8 cellular contexts compared by ENCODE assay signal in the genomic region with DNA sequence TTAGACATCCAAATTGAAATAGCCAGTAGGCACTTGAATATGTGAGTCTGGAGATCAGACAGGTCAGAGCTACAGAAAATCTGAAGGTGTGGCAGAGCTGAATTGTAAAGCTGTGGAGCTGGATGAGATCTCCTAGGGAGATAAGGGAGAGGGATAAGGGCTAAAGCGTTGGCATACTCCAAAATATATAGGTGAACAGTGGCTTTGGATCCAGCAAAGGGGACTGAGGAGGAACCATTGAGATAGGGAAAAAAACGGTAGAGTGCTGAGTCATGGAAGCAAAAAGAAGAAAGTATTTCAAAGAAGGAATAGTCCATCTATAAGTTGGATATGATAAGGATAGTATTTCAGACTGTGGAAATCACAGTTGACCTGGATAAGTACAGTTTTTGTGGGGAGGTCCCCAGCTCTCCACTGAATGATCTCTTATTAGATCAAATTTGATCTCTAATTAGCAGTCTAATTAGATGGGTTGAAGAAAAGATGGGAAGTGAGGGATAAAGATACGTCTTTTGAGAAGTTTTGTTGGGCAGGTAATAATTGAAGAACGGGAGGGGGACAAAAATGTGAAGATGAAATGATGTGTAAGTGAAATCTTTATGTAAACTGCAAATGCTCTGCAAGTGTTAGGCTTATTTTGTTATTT. TPM values are rescaled to one million over a fixed set of nuclear protein-coding genes. Genes with fewer than 3 reads are reported as not detected.
DNase-seq lines count a peak whose midpoint lies in the region; ATAC-seq and TF ChIP-seq lines count a peak whose summit lies in the region.

No MANE protein-coding gene starts in this region.

- H3K27ac ChIP-seq in duodenal mucosa (ENCODE audit: low read depth, low read length): no peak overlapping the region
- peak overlapping the region; percentile 81 for H3K27ac ChIP-seq in muscle layer of duodenum (ENCODE audit: low read length)

- H3K9me3 ChIP-seq in BE2C: no peaks in the 10 kb centered on the region
- no peaks in the 10 kb centered on the region for H3K9me3 ChIP-seq in duodenal mucosa (ENCODE audit: control insufficient read depth in 1 of 2, low read length in 2 of 2)
- no peaks in the 10 kb centered on the region for H3K9me3 ChIP-seq in muscle layer of duodenum (ENCODE audit: control insufficient read depth in 1 of 2, low read length in 2 of 2)

- H3K27me3 ChIP-seq in BE2C: no peaks in the 10 kb centered on the region
- no peaks in the 10 kb centered on the region for H3K27me3 ChIP-seq in duodenal mucosa (ENCODE audit: control insufficient read depth in 1 of 2, insufficient read depth in 2 of 2, low read length in 2 of 2)
- no peaks in the 10 kb centered on the region for H3K27me3 ChIP-seq in muscle layer of duodenum (ENCODE audit: low read depth, low read length)

- no peak for DNase-seq in BE2C
- no peak for DNase-seq in LNCaP clone FGC (ENCODE audit: low read depth)
- no peak for DNase-seq in OCI-M2 (lab: John Stamatoyannopoulos, UW; ENCODE audit: unreplicated experiment)
- no peak for DNase-seq in SIG-M5 (lab: John Stamatoyannopoulos, UW)
- no peak for DNase-seq in NCI-H1694 treated with DMSO at 0.1 percent for 48 hours (lab: John Stamatoyannopoulos, UW)

- peak overlapping the region; percentile 75 to 80 for H3K9ac ChIP-seq in duodenal mucosa (ENCODE audit: low read depth in 1 of 2, low read length in 2 of 2)

- H3K4me3 ChIP-seq in BE2C (ENCODE audit: low read depth, low read length): peak overlapping the region; percentile 98
- H3K4me3 ChIP-seq in LNCaP clone FGC (ENCODE audit: low read depth, low read length): peak overlapping the region; percentile 99
- peak overlapping the region; percentile 97 to 99 for H3K4me3 ChIP-seq in duodenal mucosa (ENCODE audit: low read depth in 1 of 2, low read length in 2 of 2)
- H3K4me3 ChIP-seq in muscle layer of duodenum (ENCODE audit: low read depth in 1 of 2, low read length in 2 of 2): peak overlapping the region; percentile 99 to 100

- TF ChIP-seq CTCF in BE2C (IDR thresholded peaks at IDR 0.05; ENCODE audit: low read depth, low read length) (no peak), LNCaP clone FGC (IDR thresholded peaks at IDR 0.05; ENCODE audit: control insufficient read depth, extremely low read depth, insufficient read depth) (no peak)

- no peaks in the 10 kb centered on the region for H3K36me3 ChIP-seq in BE2C
- H3K36me3 ChIP-seq in duodenal mucosa (ENCODE audit: control insufficient read depth in 1 of 2, insufficient read depth in 2 of 2, low read length in 2 of 2): no peaks in the 10 kb centered on the region
- no peaks in the 10 kb centered on the region for H3K36me3 ChIP-seq in muscle layer of duodenum (ENCODE audit: control insufficient read depth in 1 of 2, insufficient read depth in 2 of 2, low read length in 2 of 2)

- H3K4me1 ChIP-seq in BE2C (peaks cover 8% of the 10 kb centered on the region), duodenal mucosa (ENCODE audit: control insufficient read depth in 1 of 2, insufficient read depth in 2 of 2, low read length in 2 of 2) (peaks cover 7 to 17% of the 10 kb centered on the region in 2 donors), muscle layer of duodenum (ENCODE audit: control insufficient read depth in 1 of 2, insufficient read depth in 2 of 2, low read length in 2 of 2) (peaks cover 0 to 17% of the 10 kb centered on the region in 2 donors)

- ATAC-seq in HG03097 (IDR thresholded peaks at IDR 0.05; ENCODE audit: low FRiP score, unreplicated experiment): no peak

RNA-seq across cellular contexts. Expression of gene DBF4B, which starts 0.6 kb away (rescaled TPM):
- polyA plus RNA-seq in BE2C (2012; ENCODE audit: insufficient read depth, insufficient read length, low read depth): 8.3 TPM

RNA-seq across cellular contexts. Expression of gene CCDC43, which starts 18.3 kb away (rescaled TPM):
- polyA plus RNA-seq in BE2C (2012; ENCODE audit: insufficient read depth, insufficient read length, low read depth): 25.7 TPM

RNA-seq across cellular contexts. Expression of gene ADAM11, which starts 50.9 kb away (rescaled TPM):
- polyA plus RNA-seq in BE2C (2012; ENCODE audit: insufficient read depth, insufficient read length, low read depth): 7.5 TPM

RNA-seq across cellular contexts. Expression of gene MEIOC, which starts 51.6 kb away (rescaled TPM):
- 2.1 TPM for polyA plus RNA-seq in BE2C (2012; ENCODE audit: insufficient read depth, insufficient read length, low read depth)
